Comparison of ENCODE assay signal across 33 cellular contexts in the genomic region with DNA sequence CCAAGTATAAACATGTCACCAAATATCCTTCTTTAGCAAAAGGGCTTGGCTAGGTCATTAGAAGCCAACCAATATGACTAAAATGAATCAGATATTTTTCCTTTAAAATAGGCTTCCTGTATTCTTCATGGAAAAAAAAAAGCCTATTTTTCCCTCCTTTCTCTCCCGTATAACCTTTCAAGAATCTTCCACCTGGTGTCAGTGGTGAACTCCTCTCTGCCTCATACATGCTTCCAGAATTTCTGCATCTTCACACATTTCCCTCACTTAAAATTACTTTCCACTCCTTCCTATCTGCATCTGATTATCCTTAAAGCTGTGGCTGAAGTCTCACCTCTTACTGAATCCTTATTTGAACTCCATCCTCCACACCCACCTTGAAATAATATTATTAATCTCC.
"Had no signal": no experiment of that assay in that cellular context is flagged by ENCODE, and none has a peak within 500 bp of the region (broad histone marks: within the 10 kb centered on the region; RNA-seq: fewer than 3 reads in every experiment).

No MANE protein-coding gene starts in this region.

- H3K4me3 ChIP-seq: MG63 had no signal

- ATAC-seq: activated T-cell treated with anti-CD3 and anti-CD28 coated beads, Interleukin-2, amount 50 U/mL, for 72 hours; activated T-helper 17 cell treated with anti-CD3 and anti-CD28 coated beads, Interleukin-2, amount 50 U/mL, for 72 hours had no signal

- H3K36me3 Mint-ChIP-seq: activated naive CD8-positive, alpha-beta T cell treated with anti-CD3 and anti-CD28 coated beads for 36 hours had no signal

- DNase-seq: activated CD4-positive, alpha-beta memory T cell treated with anti-CD3 and anti-CD28 coated beads, Interleukin-2, amount 10 ng/mL, durations not matched to agents 7 days and 5 days; activated CD4-positive, alpha-beta T cell treated with anti-CD3 and anti-CD28 coated beads for 1 hour; activated CD4-positive, alpha-beta T cell treated with anti-CD3 and anti-CD28 coated beads for 48 hours; activated CD4-positive, CD25-positive, alpha-beta regulatory T cell; activated effector memory CD4-positive, alpha-beta T cell treated with anti-CD3 and anti-CD28 coated beads, Interleukin-2, amount 50 U/mL, for 16 hours; activated naive CD4-positive, alpha-beta T cell; activated naive CD4-positive, alpha-beta T cell treated with anti-CD3 and anti-CD28 coated beads, Interleukin-2, amount 50 U/mL, for 16 hours; activated naive CD8-positive, alpha-beta T cell treated with anti-CD3 and anti-CD28 coated beads for 36 hours; activated T-cell treated with anti-CD3 and anti-CD28 coated beads, Interleukin-2, amount 50 U/mL, for 1 hour; activated T-cell treated with anti-CD3 and anti-CD28 coated beads, Interleukin-2, amount 50 U/mL, for 72 hours; amniotic stem cell; aorta; brain microvascular endothelial cell; central memory CD4-positive, alpha-beta T cell; Karpas-422; KBM-7; MG63; NCI-H1092; NCI-H1436 treated with DMSO at 0.1 percent for 48 hours; NCI-H1694 treated with DMSO at 0.1 percent for 48 hours; NCI-H2029; NCI-H2107; NCI-H2171; NCI-H510A; NCI-H748 treated with DMSO at 0.1 percent for 48 hours; NK-92 treated with Interleukin-12 subunit alpha and Interleukin-12 subunit beta, amount 100 ng/mL, for 24 hours; Right ventricle myocardium superior; SW 1271; T-helper 1 cell; T-helper 2 cell; T-helper 9 cell had no signal

- H3K4me3 Mint-ChIP-seq: activated CD4-positive, alpha-beta memory T cell treated with anti-CD3 and anti-CD28 coated beads, Interleukin-2, amount 10 ng/mL, durations not matched to agents 7 days and 5 days; activated naive CD8-positive, alpha-beta T cell treated with anti-CD3 and anti-CD28 coated beads for 36 hours; activated T-cell treated with anti-CD3 and anti-CD28 coated beads, Interleukin-2, amount 50 U/mL, for 72 hours; activated T-helper 17 cell treated with anti-CD3 and anti-CD28 coated beads, Interleukin-2, amount 50 U/mL, for 72 hours had no signal

- H3K27me3 ChIP-seq: brain microvascular endothelial cell, MG63 had no signal

- H3K27ac ChIP-seq: brain microvascular endothelial cell, VCaP had no signal

- H3K36me3 ChIP-seq: brain microvascular endothelial cell, MG63 had no signal

- H3K9me3 Mint-ChIP-seq: activated CD4-positive, alpha-beta memory T cell treated with anti-CD3 and anti-CD28 coated beads, Interleukin-2, amount 10 ng/mL, durations not matched to agents 7 days and 5 days; activated naive CD8-positive, alpha-beta T cell treated with anti-CD3 and anti-CD28 coated beads for 36 hours; activated T-cell treated with anti-CD3 and anti-CD28 coated beads, Interleukin-2, amount 50 U/mL, for 72 hours; activated T-helper 17 cell treated with anti-CD3 and anti-CD28 coated beads, Interleukin-2, amount 50 U/mL, for 72 hours had no signal

- H3K9me3 ChIP-seq: MG63 had no signal

- H3K4me1 Mint-ChIP-seq: activated CD4-positive, alpha-beta memory T cell treated with anti-CD3 and anti-CD28 coated beads, Interleukin-2, amount 10 ng/mL, durations not matched to agents 7 days and 5 days; activated naive CD8-positive, alpha-beta T cell treated with anti-CD3 and anti-CD28 coated beads for 36 hours; activated T-helper 17 cell treated with anti-CD3 and anti-CD28 coated beads, Interleukin-2, amount 50 U/mL, for 72 hours had no signal

- H3K27ac Mint-ChIP-seq: activated CD4-positive, alpha-beta memory T cell treated with anti-CD3 and anti-CD28 coated beads, Interleukin-2, amount 10 ng/mL, durations not matched to agents 7 days and 5 days; activated naive CD8-positive, alpha-beta T cell treated with anti-CD3 and anti-CD28 coated beads for 36 hours; activated T-cell treated with anti-CD3 and anti-CD28 coated beads, Interleukin-2, amount 50 U/mL, for 72 hours; activated T-helper 17 cell treated with anti-CD3 and anti-CD28 coated beads, Interleukin-2, amount 50 U/mL, for 72 hours had no signal
